In genomic region chr16:24049113-24049512, GRCh38 we compare ENCODE assay signal across 23 cellular contexts.
"Had no signal": no experiment of that assay in that cellular context is flagged by ENCODE, and none has a peak within 500 bp of the region (broad histone marks: within the 10 kb centered on the region; RNA-seq: fewer than 3 reads in every experiment).

No MANE protein-coding gene starts in this region.

- FAIRE-seq: TTC549 had no signal

- H3K9me3 Mint-ChIP-seq: activated B cell treated with CpG ODN at 0.5 μM for 24 hours; activated CD4-positive, alpha-beta T cell treated with anti-CD3 and anti-CD28 coated beads, Interleukin-2, amount 10 ng/mL, durations not matched to agents 24 days and 14 days; activated naive CD4-positive, alpha-beta T cell treated with anti-CD3 and anti-CD28 coated beads, Interleukin-2, amount 50 U/mL, for 24 hours had no signal

- H3K27ac Mint-ChIP-seq: activated B cell treated with CpG ODN at 0.5 μM for 24 hours; activated CD4-positive, alpha-beta T cell treated with anti-CD3 and anti-CD28 coated beads, Interleukin-2, amount 10 ng/mL, durations not matched to agents 24 days and 14 days; activated naive CD4-positive, alpha-beta T cell treated with anti-CD3 and anti-CD28 coated beads, Interleukin-2, amount 50 U/mL, for 24 hours had no signal

- H3K4me1 Mint-ChIP-seq: activated CD4-positive, alpha-beta T cell treated with anti-CD3 and anti-CD28 coated beads, Interleukin-2, amount 10 ng/mL, durations not matched to agents 24 days and 14 days; activated naive CD4-positive, alpha-beta T cell treated with anti-CD3 and anti-CD28 coated beads, Interleukin-2, amount 50 U/mL, for 24 hours had no signal

- H3K4me1 ChIP-seq: breast epithelium had no signal

- H3K36me3 ChIP-seq: breast epithelium had no signal

- H3K27me3 ChIP-seq: breast epithelium had no signal

- DNase-seq: activated B cell treated with CpG ODN at 0.5 μM for 24 hours; activated CD4-positive, alpha-beta T cell treated with anti-CD3 and anti-CD28 coated beads for 1 hour; activated CD4-positive, alpha-beta T cell treated with anti-CD3 and anti-CD28 coated beads, Interleukin-2, amount 10 ng/mL, durations not matched to agents 24 days and 14 days; activated CD4-positive, alpha-beta T cell treated with anti-CD3 and anti-CD28 coated beads, Interleukin-2, amount 50 U/mL, for 48 hours; activated effector memory CD4-positive, alpha-beta T cell treated with Interleukin-2 at 50 U/mL for 16 hours; activated naive CD4-positive, alpha-beta T cell; activated T-cell treated with anti-CD3 and anti-CD28 coated beads for 4 hours; aorta; caudate nucleus; Kasumi-1; KBM-7; NCI-H1105 treated with DMSO at 0.1 percent for 48 hours; NCI-H146; NCI-H187 treated with DMSO at 0.1 percent for 48 hours; NCI-H2081 treated with DMSO at 0.1 percent for 48 hours; NCI-H446 treated with DMSO at 0.1 percent for 48 hours; NCI-H524 treated with DMSO at 0.1 percent for 48 hours; NCI-H82; SIG-M5; T1000 had no signal

- H3K27ac ChIP-seq: breast epithelium had no signal

- H3K27me3 Mint-ChIP-seq: activated B cell treated with CpG ODN at 0.5 μM for 24 hours; activated CD4-positive, alpha-beta T cell treated with anti-CD3 and anti-CD28 coated beads, Interleukin-2, amount 10 ng/mL, durations not matched to agents 24 days and 14 days; activated naive CD4-positive, alpha-beta T cell treated with anti-CD3 and anti-CD28 coated beads, Interleukin-2, amount 50 U/mL, for 24 hours had no signal

- H3K9me3 ChIP-seq: breast epithelium had no signal

- H3K4me3 ChIP-seq: breast epithelium had no signal

- H3K4me3 Mint-ChIP-seq: activated B cell treated with CpG ODN at 0.5 μM for 24 hours; activated CD4-positive, alpha-beta T cell treated with anti-CD3 and anti-CD28 coated beads, Interleukin-2, amount 10 ng/mL, durations not matched to agents 24 days and 14 days; activated naive CD4-positive, alpha-beta T cell treated with anti-CD3 and anti-CD28 coated beads, Interleukin-2, amount 50 U/mL, for 24 hours had no signal
